8 cellular contexts compared by ENCODE assay signal in genomic region chr11:119029340-119030028, GRCh38. TPM values are rescaled to one million over a fixed set of nuclear protein-coding genes. Genes with fewer than 3 reads are reported as not detected.
DNase-seq lines count a peak whose midpoint lies in the region; ATAC-seq and TF ChIP-seq lines count a peak whose summit lies in the region.

No MANE protein-coding gene starts in this region.

- peak overlapping the region; percentile 84 for H3K9ac ChIP-seq in HUES6 (ENCODE audit: low read length)

- TF ChIP-seq CTCF in left ventricle myocardium inferior (IDR thresholded peaks at IDR 0.05; ENCODE audit: borderline replicate concordance) (no peak), sigmoid colon (IDR thresholded peaks at IDR 0.05) (no peak)

- intact Hi-C loops in Right ventricle myocardium superior (cut with DNase I) (no loop called here), cardiac septum (cut with DNase I) (loop anchor here (1.0 kb wide), 1 partner anchor 11 kb away; the partner anchor contains the start of genes RPS25 and TRAPPC4), left ventricle myocardium inferior (cut with micrococcal nuclease) (no loop called here), sigmoid colon (cut with DNase I) (no loop called here)

- TF ChIP-seq POLR2A in sigmoid colon (IDR thresholded peaks at IDR 0.05): peak in 1 of 2 donors; percentile 46

- ATAC-seq in Right ventricle myocardium superior (ENCODE audit: poor library complexity): peak; percentile 23
- no peak for ATAC-seq in HG02623 (IDR thresholded peaks at IDR 0.05; ENCODE audit: unreplicated experiment)

- DNase-seq in Right ventricle myocardium superior (no peak), cardiac septum (ENCODE audit: low spot score) (no peak), left ventricle myocardium inferior (no peak), sigmoid colon (peak; percentile 63), NCI-H2196 treated with DMSO at 0.1 percent for 48 hours (lab: John Stamatoyannopoulos, UW; ENCODE audit: unreplicated experiment) (no peak)
- DNase-seq in activated T-helper 9 cell treated with anti-CD3 and anti-CD28 coated beads, Interleukin-2, amount 50 U/mL, for 16 hours (ENCODE audit: low read depth): peak; percentile 38

- H3K27ac ChIP-seq in HUES6 (ENCODE audit: low read depth, low read length): no peak overlapping the region; the same call in 1 of the 2 replicates
- peak overlapping the region; percentile 81 for H3K27ac ChIP-seq in left ventricle myocardium inferior (replicated peaks)
- peak overlapping the region; percentile 79 to 84 (median 82) for H3K27ac ChIP-seq in sigmoid colon

- H3K9me3 ChIP-seq in HUES6 (ENCODE audit: control insufficient read depth, insufficient read depth, low read depth, low read length) (no peaks in the 10 kb centered on the region), left ventricle myocardium inferior (replicated peaks) (no peaks in the 10 kb centered on the region), sigmoid colon (no peaks in the 10 kb centered on the region)

- no peak for TF ChIP-seq EP300 in sigmoid colon (IDR thresholded peaks at IDR 0.05)

- H3K4me3 ChIP-seq in HUES6 (ENCODE audit: low read depth, low read length): peak overlapping the region; percentile 96
- H3K4me3 ChIP-seq in left ventricle myocardium inferior: peak overlapping the region; percentile 96
- peak overlapping the region; percentile 69 to 88 (median 79) for H3K4me3 ChIP-seq in sigmoid colon

- H3K27me3 ChIP-seq in HUES6 (ENCODE audit: control insufficient read depth, insufficient read depth, low read length) (no peaks in the 10 kb centered on the region), left ventricle myocardium inferior (ENCODE audit: low read depth) (no peaks in the 10 kb centered on the region), sigmoid colon (no peaks in the 10 kb centered on the region)

- 14 to 49% methylated on average over 10 of the region's 10 CpGs for WGBS in sigmoid colon, 2 donors

- H3K36me3 ChIP-seq in HUES6 (ENCODE audit: control insufficient read depth, insufficient read depth, low read length): peaks cover 47% of the 10 kb centered on the region
- H3K36me3 ChIP-seq in left ventricle myocardium inferior: peaks cover 21% of the 10 kb centered on the region
- H3K36me3 ChIP-seq in sigmoid colon: peaks cover 3 to 24% (median 4%) of the 10 kb centered on the region in 4 donors

- H3K4me1 ChIP-seq in HUES6 (ENCODE audit: control insufficient read depth, insufficient read depth, low read length): peaks cover 18% of the 10 kb centered on the region
- peaks cover 37% of the 10 kb centered on the region for H3K4me1 ChIP-seq in left ventricle myocardium inferior
- peaks cover 0 to 17% (median 16%) of the 10 kb centered on the region in 4 donors for H3K4me1 ChIP-seq in sigmoid colon

RNA-seq across cellular contexts. Expression of gene SLC37A4, which starts 1.2 kb away (rescaled TPM):
- total RNA-seq in Right ventricle myocardium superior (7.1 TPM), cardiac septum (3.9 TPM), left ventricle myocardium inferior (5.4 TPM), sigmoid colon (10 to 100 TPM in 2 of 4 donors, 1 to 10 TPM in 2; 8.0 to 13.8 (median 10.1) TPM)
- polyA plus RNA-seq in sigmoid colon: 10 to 100 TPM in 2 of 3 donors, 1 to 10 TPM in 1; 8.4 to 31.5 (median 11.1) TPM

RNA-seq across cellular contexts. Expression of gene TRAPPC4, which starts 10.9 kb away (rescaled TPM):
- total RNA-seq in Right ventricle myocardium superior (30.7 TPM), cardiac septum (42.4 TPM), left ventricle myocardium inferior (32.7 TPM), sigmoid colon (10 to 100 TPM; 32.4 to 60.3 (median 47.5) TPM)
- 10 to 100 TPM; 49.9 to 90.9 (median 74.5) TPM for polyA plus RNA-seq in sigmoid colon

RNA-seq across cellular contexts. Expression of gene RPS25, which starts 11.3 kb away (rescaled TPM):
- total RNA-seq in Right ventricle myocardium superior: 827 TPM
- 572 TPM for total RNA-seq in cardiac septum
- 767 TPM for total RNA-seq in left ventricle myocardium inferior
- total RNA-seq in sigmoid colon: 1,000 to 10,000 TPM; 1,350 to 3,369 (median 2,098) TPM
- 1,000 to 10,000 TPM; 2,091 to 3,409 (median 2,533) TPM for polyA plus RNA-seq in sigmoid colon

RNA-seq across cellular contexts. Expression of gene HYOU1, which starts 27.5 kb away (rescaled TPM):
- total RNA-seq in Right ventricle myocardium superior (63.5 TPM), cardiac septum (90.7 TPM), left ventricle myocardium inferior (71.8 TPM), sigmoid colon (10 to 100 TPM; 26.6 to 37.6 (median 30.7) TPM)
- polyA plus RNA-seq in sigmoid colon: 100 to 1,000 TPM in 1 of 3 donors, 10 to 100 TPM in 1, 1 to 10 TPM in 1; 6.0 to 106 (median 22.0) TPM

RNA-seq across cellular contexts. Expression of gene CENATAC, which starts 31.5 kb away (rescaled TPM):
- total RNA-seq in Right ventricle myocardium superior (10.0 TPM), cardiac septum (15.0 TPM), left ventricle myocardium inferior (9.7 TPM), sigmoid colon (10 to 100 TPM; 29.6 to 60.5 (median 40.7) TPM)
- polyA plus RNA-seq in sigmoid colon: 10 to 100 TPM in 1 of 3 donors, 1 to 10 TPM in 2; 5.3 to 24.6 (median 7.2) TPM

Comparison
In these comparisons a context has a peak if more than half of its experiments do, and no peak if none do; other contexts are left out.
1. DNase-seq: peak in activated T-helper 9 cell treated with anti-CD3 and anti-CD28 coated beads, Interleukin-2, amount 50 U/mL, for 16 hours (single experiment) and sigmoid colon (single experiment); none in Right ventricle myocardium superior (single experiment), cardiac septum (single experiment), left ventricle myocardium inferior (single experiment) and NCI-H2196 treated with DMSO at 0.1 percent for 48 hours (single experiment).
2. Peak in every context shown above with its lines, with median percentiles within 50 percentile points of each other: H3K4me3 ChIP-seq.